In the genomic region with DNA sequence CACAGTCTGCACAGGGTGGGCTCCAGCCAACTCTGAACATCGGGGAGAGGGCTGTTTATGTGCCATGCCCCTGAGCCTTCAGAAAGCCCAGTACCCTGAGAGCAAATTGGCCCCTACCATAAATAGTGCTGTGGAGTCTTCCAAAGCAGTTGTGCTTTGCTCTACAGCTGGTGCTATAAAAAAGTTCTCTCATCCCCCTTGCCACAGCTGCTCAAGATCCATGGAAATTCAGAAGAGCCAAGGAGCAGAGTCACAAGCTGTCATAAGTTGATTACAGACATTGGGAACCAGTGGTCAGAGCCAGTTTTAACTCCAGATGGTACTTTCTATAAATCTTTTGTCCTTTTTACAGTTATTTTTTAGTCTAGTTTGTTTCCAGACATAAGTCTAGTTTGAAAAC, we compare ENCODE assay signal across 27 cellular contexts.
"Had no signal": no experiment of that assay in that cellular context is flagged by ENCODE, and none has a peak within 500 bp of the region (broad histone marks: within the 10 kb centered on the region; RNA-seq: fewer than 3 reads in every experiment).

No MANE protein-coding gene starts in this region.

- H3K4me1 ChIP-seq: lower lobe of right lung, neural progenitor cell, spleen, suprapubic skin, tibial artery, uterus had no signal

- H3K27ac Mint-ChIP-seq: neural progenitor cell; progenitor cell of endocrine pancreas; stimulated activated effector memory CD8-positive, alpha-beta T cell treated with anti-CD3 and anti-CD28 coated beads, Interleukin-12 subunit alpha, Interleukin-12 subunit beta, amount 100 ng/mL, for 72 hours; stimulated activated naive CD8-positive, alpha-beta T cell treated with anti-CD3 and anti-CD28 coated beads, Interleukin-15, Interleukin-2, amounts not matched to agents 100 ng/mL and 50 ng/mL, for 24 hours had no signal

- ATAC-seq: left cardiac atrium; left lobe of liver; lower lobe of right lung; naive thymus-derived CD8-positive, alpha-beta T cell; right cardiac atrium; sciatic nerve; stimulated activated effector memory CD8-positive, alpha-beta T cell treated with anti-CD3 and anti-CD28 coated beads, Interleukin-12 subunit alpha, Interleukin-12 subunit beta, amount 100 ng/mL, for 72 hours had no signal

- H3K4me1 Mint-ChIP-seq: naive thymus-derived CD8-positive, alpha-beta T cell; neural progenitor cell; stimulated activated effector memory CD8-positive, alpha-beta T cell treated with anti-CD3 and anti-CD28 coated beads, Interleukin-12 subunit alpha, Interleukin-12 subunit beta, amount 100 ng/mL, for 72 hours had no signal

- H3K27ac ChIP-seq: lower lobe of right lung, neural progenitor cell, neutrophil, ovary, spleen, suprapubic skin, thoracic aorta, tibial artery, uterus had no signal

- DNase-seq: hippocampal formation; kidney glomerular epithelial cell; left cardiac atrium; lower lobe of right lung; mammary epithelial cell; mesenchymal stem cell; naive thymus-derived CD8-positive, alpha-beta T cell; nephron progenitor cell; occipital lobe; ovary; right cardiac atrium; small intestine; spleen; stimulated activated CD4-positive, alpha-beta T cell treated with anti-CD3 and anti-CD28 coated beads, Interleukin-4, amount 100 ng/mL, for 24 hours; stimulated activated naive CD4-positive, alpha-beta T cell; tibial artery; trophoblast cell; uterus had no signal

- H3K9me3 Mint-ChIP-seq: stimulated activated effector memory CD8-positive, alpha-beta T cell treated with anti-CD3 and anti-CD28 coated beads, Interleukin-12 subunit alpha, Interleukin-12 subunit beta, amount 100 ng/mL, for 72 hours; stimulated activated naive CD8-positive, alpha-beta T cell treated with anti-CD3 and anti-CD28 coated beads, Interleukin-15, Interleukin-2, amounts not matched to agents 100 ng/mL and 50 ng/mL, for 24 hours had no signal

- H3K9me3 ChIP-seq: lower lobe of right lung, neutrophil, ovary, suprapubic skin, thoracic aorta, tibial artery, uterus had no signal

- H3K36me3 ChIP-seq: lower lobe of right lung, neural progenitor cell, neutrophil, ovary, spleen, suprapubic skin, thoracic aorta, tibial artery, uterus had no signal

- H3K4me3 Mint-ChIP-seq: naive thymus-derived CD8-positive, alpha-beta T cell; neural progenitor cell; stimulated activated effector memory CD8-positive, alpha-beta T cell treated with anti-CD3 and anti-CD28 coated beads, Interleukin-12 subunit alpha, Interleukin-12 subunit beta, amount 100 ng/mL, for 72 hours; stimulated activated naive CD8-positive, alpha-beta T cell treated with anti-CD3 and anti-CD28 coated beads, Interleukin-15, Interleukin-2, amounts not matched to agents 100 ng/mL and 50 ng/mL, for 24 hours had no signal

- H3K27me3 ChIP-seq: neural progenitor cell, neutrophil, ovary, uterus had no signal

- H3K4me3 ChIP-seq: lower lobe of right lung, neural progenitor cell, ovary, spleen, suprapubic skin, thoracic aorta, tibial artery, uterus had no signal

- H3K36me3 Mint-ChIP-seq: neural progenitor cell; stimulated activated effector memory CD8-positive, alpha-beta T cell treated with anti-CD3 and anti-CD28 coated beads, Interleukin-12 subunit alpha, Interleukin-12 subunit beta, amount 100 ng/mL, for 72 hours had no signal
